8 cellular contexts compared by ENCODE assay signal in the genomic region with DNA sequence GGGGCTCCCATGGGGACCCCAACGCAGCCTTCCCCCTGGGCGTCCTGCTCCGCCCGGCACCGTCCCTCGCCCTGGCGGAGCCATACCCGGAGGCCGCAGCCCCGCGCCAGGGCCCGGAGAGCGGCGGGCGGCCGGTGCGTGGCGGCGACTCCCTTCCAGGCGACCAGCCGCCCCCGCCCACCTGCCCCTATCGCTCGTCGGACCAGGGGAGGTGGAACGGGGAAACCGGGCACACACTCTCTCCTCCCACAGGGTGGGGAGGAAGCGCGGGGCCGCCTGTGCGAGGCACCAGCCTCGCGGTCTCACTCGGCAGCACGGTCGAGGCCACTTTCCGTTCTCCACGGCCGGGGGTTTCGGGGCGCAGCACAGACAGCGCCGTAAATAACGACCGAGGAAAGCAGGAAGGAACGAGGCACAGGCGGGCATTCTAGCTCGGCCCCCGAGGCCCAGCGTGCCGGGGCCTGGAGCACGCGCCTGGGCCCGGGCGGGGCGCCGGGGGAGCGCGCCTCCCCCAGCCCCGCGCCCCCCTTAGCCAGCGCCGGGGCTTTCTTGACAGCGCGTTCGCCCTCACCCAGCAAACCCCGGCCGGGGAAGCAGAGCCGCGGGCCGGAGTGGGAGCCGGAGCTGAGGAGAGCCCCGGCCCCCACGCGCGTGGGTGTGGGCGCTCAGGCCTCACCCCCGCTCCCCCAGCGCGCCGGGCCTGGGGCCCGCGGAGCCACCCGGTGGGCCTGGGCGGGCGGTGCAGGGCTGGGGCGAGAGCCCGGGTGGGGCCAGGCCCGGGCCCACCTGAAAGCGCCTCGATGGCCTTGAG. TPM values are rescaled to one million over a fixed set of nuclear protein-coding genes. Genes with fewer than 3 reads are reported as not detected.
DNase-seq lines count a peak whose midpoint lies in the region; ATAC-seq and TF ChIP-seq lines count a peak whose summit lies in the region.

No MANE protein-coding gene starts in this region.

- no peak overlapping the region for H3K27ac ChIP-seq in CD4-positive, alpha-beta T cell (ENCODE audit: low read depth, low read length)

- POLR2A ChIA-PET in CD4-positive, alpha-beta T cell (lab: Charles Lee), result interaction anchor here (0.5 to 1.1 kb wide), 2 partner anchors 10 to 27 kb away, joined by 3 read pairs; no protein-coding TSS in a partner anchor

- peak; percentile 49 for ATAC-seq in CD4-positive, alpha-beta T cell (ENCODE audit: poor library complexity)
- ATAC-seq in SK-N-SH treated with all-trans-retinoic acid at 6 μM for 48 hours (no peak), GM21447 (IDR thresholded peaks at IDR 0.05; ENCODE audit: unreplicated experiment) (no peak), GM19328 (IDR thresholded peaks at IDR 0.05; ENCODE audit: unreplicated experiment) (no peak)

- no peak for TF ChIP-seq CTCF in CD4-positive, alpha-beta T cell (IDR thresholded peaks at IDR 0.05)
- TF ChIP-seq CTCF in GM20000 (IDR thresholded peaks at IDR 0.05; ENCODE audit: extremely low read depth, missing control alignments), result no peak

- no peaks in the 10 kb centered on the region for H3K36me3 ChIP-seq in mucosa of stomach (ENCODE audit: control insufficient read depth, insufficient read depth, low read length)

- H3K9me3 Mint-ChIP-seq in CD4-positive, alpha-beta T cell, result peaks cover 3% of the 10 kb centered on the region

- no peaks in the 10 kb centered on the region for H3K36me3 Mint-ChIP-seq in CD4-positive, alpha-beta T cell (ENCODE audit: low read depth)

- peaks cover 63% of the 10 kb centered on the region for H3K4me1 ChIP-seq in mucosa of stomach (ENCODE audit: control insufficient read depth, insufficient read depth, low read length)

- DNase-seq in CD4-positive, alpha-beta T cell, result peak in 4 of 10 experiments; percentile 18 to 41 (median 24)
- DNase-seq in GM20000 (ENCODE audit: low spot score) (peak; percentile 74), dermis blood vessel endothelial cell (peak; percentile 60), GOT3 (lab: John Stamatoyannopoulos, UW) (no peak)

- H3K4me1 Mint-ChIP-seq in CD4-positive, alpha-beta T cell (ENCODE audit: low read depth), result peaks cover 42% of the 10 kb centered on the region

- no peak overlapping the region for H3K27ac Mint-ChIP-seq in CD4-positive, alpha-beta T cell

- H3K9me3 ChIP-seq in CD4-positive, alpha-beta T cell (ENCODE audit: control insufficient read depth, low read length), result peaks cover 11% of the 10 kb centered on the region
- H3K9me3 ChIP-seq in mucosa of stomach (ENCODE audit: control insufficient read depth, low read length), result no peaks in the 10 kb centered on the region

- intact Hi-C loops in CD4-positive, alpha-beta T cell (cut with DNase I, micrococcal nuclease), result no loop called here

- no peak overlapping the region for H3K4me3 ChIP-seq in mucosa of stomach (ENCODE audit: low read length)

- H3K9ac ChIP-seq in mucosa of stomach (ENCODE audit: low read length), result peak overlapping the region; percentile 23

- H3K27me3 Mint-ChIP-seq in CD4-positive, alpha-beta T cell, result peaks cover 79% of the 10 kb centered on the region

- H3K4me3 Mint-ChIP-seq in CD4-positive, alpha-beta T cell, result peak overlapping the region; percentile 84

- CTCF ChIA-PET in CD4-positive, alpha-beta T cell (lab: Charles Lee), result interaction anchor here (1.2 to 1.4 kb wide), 2 partner anchors 196 to 197 kb away, joined by 4 read pairs; no protein-coding TSS in a partner anchor

- H3K27me3 ChIP-seq in CD4-positive, alpha-beta T cell (ENCODE audit: control insufficient read depth, insufficient read depth, low read length), result peaks cover 96% of the 10 kb centered on the region
- H3K27me3 ChIP-seq in mucosa of stomach (ENCODE audit: control insufficient read depth, insufficient read depth, low read length), result peaks cover 82% of the 10 kb centered on the region

TF ChIP-seq in SK-N-SH treated with all-trans-retinoic acid at 6 μM for 48 hours, 23 proteins besides CTCF, POLR2A, EP300 and RAD21:
- TF ChIP-seq, protein P1, sequence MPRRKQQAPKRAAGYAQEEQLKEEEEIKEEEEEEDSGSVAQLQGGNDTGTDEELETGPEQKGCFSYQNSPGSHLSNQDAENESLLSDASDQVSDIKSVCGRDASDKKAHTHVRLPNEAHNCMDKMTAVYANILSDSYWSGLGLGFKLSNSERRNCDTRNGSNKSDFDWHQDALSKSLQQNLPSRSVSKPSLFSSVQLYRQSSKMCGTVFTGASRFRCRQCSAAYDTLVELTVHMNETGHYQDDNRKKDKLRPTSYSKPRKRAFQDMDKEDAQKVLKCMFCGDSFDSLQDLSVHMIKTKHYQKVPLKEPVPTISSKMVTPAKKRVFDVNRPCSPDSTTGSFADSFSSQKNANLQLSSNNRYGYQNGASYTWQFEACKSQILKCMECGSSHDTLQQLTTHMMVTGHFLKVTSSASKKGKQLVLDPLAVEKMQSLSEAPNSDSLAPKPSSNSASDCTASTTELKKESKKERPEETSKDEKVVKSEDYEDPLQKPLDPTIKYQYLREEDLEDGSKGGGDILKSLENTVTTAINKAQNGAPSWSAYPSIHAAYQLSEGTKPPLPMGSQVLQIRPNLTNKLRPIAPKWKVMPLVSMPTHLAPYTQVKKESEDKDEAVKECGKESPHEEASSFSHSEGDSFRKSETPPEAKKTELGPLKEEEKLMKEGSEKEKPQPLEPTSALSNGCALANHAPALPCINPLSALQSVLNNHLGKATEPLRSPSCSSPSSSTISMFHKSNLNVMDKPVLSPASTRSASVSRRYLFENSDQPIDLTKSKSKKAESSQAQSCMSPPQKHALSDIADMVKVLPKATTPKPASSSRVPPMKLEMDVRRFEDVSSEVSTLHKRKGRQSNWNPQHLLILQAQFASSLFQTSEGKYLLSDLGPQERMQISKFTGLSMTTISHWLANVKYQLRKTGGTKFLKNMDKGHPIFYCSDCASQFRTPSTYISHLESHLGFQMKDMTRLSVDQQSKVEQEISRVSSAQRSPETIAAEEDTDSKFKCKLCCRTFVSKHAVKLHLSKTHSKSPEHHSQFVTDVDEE (CRISPR knock-in tag; IDR thresholded peaks at IDR 0.05), result peak; percentile 25; the same call in 1 of the 2 replicates
- TF ChIP-seq, protein P2, sequence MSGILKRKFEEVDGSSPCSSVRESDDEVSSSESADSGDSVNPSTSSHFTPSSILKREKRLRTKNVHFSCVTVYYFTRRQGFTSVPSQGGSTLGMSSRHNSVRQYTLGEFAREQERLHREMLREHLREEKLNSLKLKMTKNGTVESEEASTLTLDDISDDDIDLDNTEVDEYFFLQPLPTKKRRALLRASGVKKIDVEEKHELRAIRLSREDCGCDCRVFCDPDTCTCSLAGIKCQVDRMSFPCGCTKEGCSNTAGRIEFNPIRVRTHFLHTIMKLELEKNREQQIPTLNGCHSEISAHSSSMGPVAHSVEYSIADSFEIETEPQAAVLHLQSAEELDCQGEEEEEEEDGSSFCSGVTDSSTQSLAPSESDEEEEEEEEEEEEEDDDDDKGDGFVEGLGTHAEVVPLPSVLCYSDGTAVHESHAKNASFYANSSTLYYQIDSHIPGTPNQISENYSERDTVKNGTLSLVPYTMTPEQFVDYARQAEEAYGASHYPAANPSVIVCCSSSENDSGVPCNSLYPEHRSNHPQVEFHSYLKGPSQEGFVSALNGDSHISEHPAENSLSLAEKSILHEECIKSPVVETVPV (CRISPR knock-in tag; IDR thresholded peaks at IDR 0.05), result no peak
- TF ChIP-seq, protein P3, sequence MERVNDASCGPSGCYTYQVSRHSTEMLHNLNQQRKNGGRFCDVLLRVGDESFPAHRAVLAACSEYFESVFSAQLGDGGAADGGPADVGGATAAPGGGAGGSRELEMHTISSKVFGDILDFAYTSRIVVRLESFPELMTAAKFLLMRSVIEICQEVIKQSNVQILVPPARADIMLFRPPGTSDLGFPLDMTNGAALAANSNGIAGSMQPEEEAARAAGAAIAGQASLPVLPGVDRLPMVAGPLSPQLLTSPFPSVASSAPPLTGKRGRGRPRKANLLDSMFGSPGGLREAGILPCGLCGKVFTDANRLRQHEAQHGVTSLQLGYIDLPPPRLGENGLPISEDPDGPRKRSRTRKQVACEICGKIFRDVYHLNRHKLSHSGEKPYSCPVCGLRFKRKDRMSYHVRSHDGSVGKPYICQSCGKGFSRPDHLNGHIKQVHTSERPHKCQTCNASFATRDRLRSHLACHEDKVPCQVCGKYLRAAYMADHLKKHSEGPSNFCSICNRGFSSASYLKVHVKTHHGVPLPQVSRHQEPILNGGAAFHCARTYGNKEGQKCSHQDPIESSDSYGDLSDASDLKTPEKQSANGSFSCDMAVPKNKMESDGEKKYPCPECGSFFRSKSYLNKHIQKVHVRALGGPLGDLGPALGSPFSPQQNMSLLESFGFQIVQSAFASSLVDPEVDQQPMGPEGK (CRISPR knock-in tag; IDR thresholded peaks at IDR 0.05; ENCODE audit: borderline replicate concordance), result no peak
- no peak for TF ChIP-seq ESRRG (CRISPR knock-in tag; IDR thresholded peaks at IDR 0.05)
TF ChIP-seq in SK-N-SH treated with all-trans-retinoic acid at 6 μM for 48 hours: peak in this region for 1.

RNA-seq across cellular contexts. Expression of a gene that starts 0.9 kb away (rescaled TPM):
- not detected for total RNA-seq in CD4-positive, alpha-beta T cell
- 13.4 and 41.5 TPM in 2 replicates for total RNA-seq in dermis blood vessel endothelial cell

Comparison
In these comparisons a context has a peak if more than half of its experiments do, and no peak if none do; other contexts are left out.
1. RNA of a gene that starts 0.9 kb away (total RNA-seq): 13.4 to 41.5 TPM in dermis blood vessel endothelial cell; not detected in CD4-positive, alpha-beta T cell; every median in the first group is over 10 times any median in the second.